7 cellular contexts compared by ENCODE assay signal in genomic region chr3:14431928-14432834, GRCh38. TPM values are rescaled to one million over a fixed set of nuclear protein-coding genes. Genes with fewer than 3 reads are reported as not detected.
DNase-seq lines count a peak whose midpoint lies in the region; ATAC-seq and TF ChIP-seq lines count a peak whose summit lies in the region.

No MANE protein-coding gene starts in this region.

- H3K36me3 Mint-ChIP-seq in activated CD8-positive, alpha-beta T cell treated with anti-CD3 and anti-CD28 coated beads, Interleukin-2, amount 10 ng/mL, durations not matched to agents 7 days and 5 days (ENCODE audit: low read depth), result peaks cover 14% of the 10 kb centered on the region

- POLR2A ChIA-PET in activated CD8-positive, alpha-beta T cell treated with anti-CD3 and anti-CD28 coated beads, Interleukin-2, amount 10 ng/mL, durations not matched to agents 7 days and 5 days (lab: Charles Lee), result interaction anchor here (0.5 to 5.1 kb wide), 13 partner anchors 11 to 1004 kb away, joined by 3 to 45 read pairs (median 4); partner anchors contain the start of genes CCDC174, LSM3, SLC6A6 and XPC

- no peaks in the 10 kb centered on the region for H3K9me3 Mint-ChIP-seq in activated CD8-positive, alpha-beta T cell treated with anti-CD3 and anti-CD28 coated beads, Interleukin-2, amount 10 ng/mL, durations not matched to agents 7 days and 5 days (ENCODE audit: insufficient read depth)

- H3K9me3 ChIP-seq in effector memory CD4-positive, alpha-beta T cell (ENCODE audit: control insufficient read depth, low read length), result no peaks in the 10 kb centered on the region
- no peaks in the 10 kb centered on the region for H3K9me3 ChIP-seq in mucosa of descending colon

- no peaks in the 10 kb centered on the region for H3K36me3 ChIP-seq in effector memory CD4-positive, alpha-beta T cell (ENCODE audit: control insufficient read depth, insufficient read depth, low read length)
- no peaks in the 10 kb centered on the region for H3K36me3 ChIP-seq in mucosa of descending colon (ENCODE audit: low read depth)

- peak overlapping the region; percentile 99 for H3K27ac Mint-ChIP-seq in activated CD8-positive, alpha-beta T cell treated with anti-CD3 and anti-CD28 coated beads, Interleukin-2, amount 10 ng/mL, durations not matched to agents 7 days and 5 days

- ATAC-seq in GM18858 (IDR thresholded peaks at IDR 0.05; ENCODE audit: unreplicated experiment) (peak; percentile 72), HG02884 (IDR thresholded peaks at IDR 0.05; ENCODE audit: unreplicated experiment) (peak; percentile 72), mucosa of descending colon (peak; percentile 92)
- ATAC-seq in activated CD8-positive, alpha-beta T cell treated with anti-CD3 and anti-CD28 coated beads, Interleukin-2, amount 10 ng/mL, durations not matched to agents 7 days and 5 days, result peak; percentile 91

- peak overlapping the region; percentile 93 for H3K27ac ChIP-seq in effector memory CD4-positive, alpha-beta T cell (ENCODE audit: insufficient read depth, low read length, poor library complexity, severe bottlenecking)

- H3K27me3 ChIP-seq in effector memory CD4-positive, alpha-beta T cell (replicated peaks; ENCODE audit: control insufficient read depth, insufficient read depth, low read length, poor library complexity, severe bottlenecking), result no peaks in the 10 kb centered on the region

- intact Hi-C loops in mucosa of descending colon (cut with DNase I, micrococcal nuclease), result no loop called here

- no peak for TF ChIP-seq CTCF in mucosa of descending colon (IDR thresholded peaks at IDR 0.05)

- CTCF ChIA-PET in activated CD8-positive, alpha-beta T cell treated with anti-CD3 and anti-CD28 coated beads, Interleukin-2, amount 10 ng/mL, durations not matched to agents 7 days and 5 days (lab: Charles Lee), result interaction anchor here (1.0 to 3.2 kb wide), 10 partner anchors 8 to 229 kb away, joined by 3 to 18 read pairs (median 4); partner anchors contain the start of gene SLC6A6

- DNase-seq in NCI-H69 (lab: John Stamatoyannopoulos, UW) (peak; percentile 58), mucosa of descending colon (peak; percentile 86 to 96 (median 89))
- DNase-seq in activated CD8-positive, alpha-beta T cell treated with anti-CD3 and anti-CD28 coated beads, Interleukin-2, amount 10 ng/mL, durations not matched to agents 7 days and 5 days, result peak; percentile 98
- DNase-seq in effector memory CD4-positive, alpha-beta T cell, result peak; percentile 92 to 94 (median 92)
- DNase-seq in stimulated activated CD8-positive, alpha-beta memory T cell treated with anti-CD3 and anti-CD28 coated beads, Interleukin-4, amount 100 ng/mL, for 48 hours, result peak; percentile 95

- peak overlapping the region; percentile 76 for H3K4me3 Mint-ChIP-seq in activated CD8-positive, alpha-beta T cell treated with anti-CD3 and anti-CD28 coated beads, Interleukin-2, amount 10 ng/mL, durations not matched to agents 7 days and 5 days

- H3K4me3 ChIP-seq in effector memory CD4-positive, alpha-beta T cell (ENCODE audit: insufficient read depth, low read depth, low read length, poor library complexity, severe bottlenecking), result peak overlapping the region; percentile 19
- H3K4me3 ChIP-seq in mucosa of descending colon, result no peak overlapping the region

- no peaks in the 10 kb centered on the region for H3K27me3 Mint-ChIP-seq in activated CD8-positive, alpha-beta T cell treated with anti-CD3 and anti-CD28 coated beads, Interleukin-2, amount 10 ng/mL, durations not matched to agents 7 days and 5 days (ENCODE audit: low read depth)

- peaks cover 87% of the 10 kb centered on the region for H3K4me1 Mint-ChIP-seq in activated CD8-positive, alpha-beta T cell treated with anti-CD3 and anti-CD28 coated beads, Interleukin-2, amount 10 ng/mL, durations not matched to agents 7 days and 5 days (ENCODE audit: low read depth)

- peaks cover 81% of the 10 kb centered on the region for H3K4me1 ChIP-seq in effector memory CD4-positive, alpha-beta T cell (ENCODE audit: control insufficient read depth, insufficient read depth, low read length, poor library complexity, severe bottlenecking)
- peaks cover 32% of the 10 kb centered on the region for H3K4me1 ChIP-seq in mucosa of descending colon (ENCODE audit: low read depth)

RNA-seq across cellular contexts. Expression of gene SLC6A6, which starts 29.8 kb away (rescaled TPM):
- total RNA-seq in activated CD8-positive, alpha-beta T cell treated with anti-CD3 and anti-CD28 coated beads, Interleukin-2, amount 10 ng/mL, durations not matched to agents 7 days and 5 days, result 10 to 100 TPM; 36.8 to 37.9 TPM
- total RNA-seq in mucosa of descending colon, result 10 to 100 TPM in 2 of 3 donors, 1 to 10 TPM in 1; 4.4 to 11.2 (median 10.5) TPM
